Comparison of ENCODE assay signal across 23 cellular contexts in genomic region chr5:40547557-40547956, GRCh38.
"Had no signal": no experiment of that assay in that cellular context is flagged by ENCODE, and none has a peak within 500 bp of the region (broad histone marks: within the 10 kb centered on the region; RNA-seq: fewer than 3 reads in every experiment).

No MANE protein-coding gene starts in this region.

- ATAC-seq: effector memory CD8-positive, alpha-beta T cell; naive thymus-derived CD8-positive, alpha-beta T cell; right cardiac atrium had no signal

- H3K4me3 Mint-ChIP-seq: activated B cell treated with CpG ODN at 0.5 μM for 24 hours; activated naive CD4-positive, alpha-beta T cell treated with anti-CD3 and anti-CD28 coated beads, Interleukin-2, amount 10 ng/mL, durations not matched to agents 7 days and 5 days; effector memory CD8-positive, alpha-beta T cell; immature natural killer cell; naive thymus-derived CD8-positive, alpha-beta T cell; neural progenitor cell had no signal

- H3K27ac Mint-ChIP-seq: activated B cell treated with CpG ODN at 0.5 μM for 24 hours; activated naive CD4-positive, alpha-beta T cell treated with anti-CD3 and anti-CD28 coated beads, Interleukin-2, amount 10 ng/mL, durations not matched to agents 7 days and 5 days; effector memory CD8-positive, alpha-beta T cell; immature natural killer cell; naive thymus-derived CD8-positive, alpha-beta T cell; neural progenitor cell had no signal

- H3K36me3 Mint-ChIP-seq: activated naive CD4-positive, alpha-beta T cell treated with anti-CD3 and anti-CD28 coated beads, Interleukin-2, amount 10 ng/mL, durations not matched to agents 7 days and 5 days; immature natural killer cell; naive thymus-derived CD8-positive, alpha-beta T cell; neural progenitor cell had no signal

- H3K4me1 Mint-ChIP-seq: activated B cell treated with CpG ODN at 0.5 μM for 24 hours; activated naive CD4-positive, alpha-beta T cell treated with anti-CD3 and anti-CD28 coated beads, Interleukin-2, amount 10 ng/mL, durations not matched to agents 7 days and 5 days; naive thymus-derived CD8-positive, alpha-beta T cell; neural progenitor cell had no signal

- H3K9me3 Mint-ChIP-seq: activated B cell treated with CpG ODN at 0.5 μM for 24 hours; activated naive CD4-positive, alpha-beta T cell treated with anti-CD3 and anti-CD28 coated beads, Interleukin-2, amount 10 ng/mL, durations not matched to agents 7 days and 5 days; effector memory CD8-positive, alpha-beta T cell; neural progenitor cell had no signal

- DNase-seq: activated B cell treated with CpG ODN at 0.5 μM for 24 hours; activated CD4-positive, alpha-beta T cell treated with anti-CD3 and anti-CD28 coated beads, Interleukin-2, amount 50 U/mL, for 4 hours; activated CD8-positive, alpha-beta memory T cell treated with anti-CD3 and anti-CD28 coated beads for 24 hours; activated gamma-delta T cell; activated naive CD4-positive, alpha-beta T cell treated with anti-CD3 and anti-CD28 coated beads, Interleukin-2, amount 10 ng/mL, durations not matched to agents 7 days and 5 days; amygdala; caudate nucleus; cortex of kidney; effector memory CD8-positive, alpha-beta T cell; head of caudate nucleus; hippocampal formation; immature natural killer cell; kidney; left colon; naive thymus-derived CD8-positive, alpha-beta T cell; occipital lobe; right cardiac atrium; stimulated activated CD4-positive, alpha-beta T cell treated with anti-CD3 and anti-CD28 coated beads, Interleukin-15, amount 100 ng/mL, for 24 hours; stimulated activated CD4-positive, alpha-beta T cell treated with anti-CD3 and anti-CD28 coated beads, Interleukin-2, amount 100 ng/mL, for 24 hours; stimulated activated naive CD4-positive, alpha-beta T cell; T-helper 2 cell; tibial artery had no signal

- H3K27me3 Mint-ChIP-seq: activated B cell treated with CpG ODN at 0.5 μM for 24 hours; activated naive CD4-positive, alpha-beta T cell treated with anti-CD3 and anti-CD28 coated beads, Interleukin-2, amount 10 ng/mL, durations not matched to agents 7 days and 5 days; effector memory CD8-positive, alpha-beta T cell; naive thymus-derived CD8-positive, alpha-beta T cell had no signal
